ENCODE assay signal across 18 cellular contexts in the genomic region with DNA sequence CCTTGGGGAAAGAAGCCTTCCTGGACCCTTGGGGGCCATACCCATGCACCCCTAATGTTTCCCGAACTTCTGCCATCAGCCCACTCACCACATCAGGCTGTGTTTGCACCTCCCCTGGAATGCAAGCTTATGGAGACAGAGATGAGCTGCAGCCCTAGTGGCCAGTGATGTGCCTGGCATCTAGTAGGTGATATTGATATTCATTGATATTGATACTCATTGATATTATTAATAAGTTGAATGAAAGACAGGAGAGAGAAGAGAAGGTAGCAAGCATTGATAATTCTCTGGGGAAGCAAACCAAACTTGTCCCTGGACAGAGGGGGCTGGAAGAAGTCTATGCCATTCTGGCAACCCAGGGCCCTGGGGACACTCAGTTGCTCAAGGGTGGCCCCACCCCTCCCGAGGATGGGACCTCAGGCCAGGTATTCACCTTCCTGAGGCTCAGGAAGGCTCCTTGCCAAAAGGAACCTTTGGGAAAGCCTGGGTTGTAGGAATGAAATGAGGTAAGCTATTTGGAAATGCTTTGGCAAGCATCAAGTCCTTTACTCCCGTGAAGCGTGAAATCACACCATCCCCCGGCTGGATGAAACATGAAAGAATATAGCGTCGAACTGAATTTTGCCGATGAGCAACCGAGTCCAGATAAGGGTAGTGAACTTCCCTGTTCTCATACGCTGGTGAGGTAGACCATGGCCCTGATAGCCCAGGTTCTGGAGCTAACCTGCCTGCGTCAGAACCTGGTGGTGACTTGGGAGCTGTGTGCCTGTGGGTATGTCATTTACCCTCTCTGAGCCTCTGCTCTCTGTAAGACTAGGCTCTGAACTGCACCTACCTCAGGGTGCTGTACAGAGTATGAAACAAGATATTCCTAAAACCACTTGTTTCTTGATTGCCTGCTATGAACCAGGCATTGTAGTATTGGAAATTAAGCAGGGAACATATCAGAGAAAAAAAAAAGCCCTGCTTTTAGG.
DNase-seq lines count a peak whose midpoint lies in the region; TF ChIP-seq lines count a peak whose summit lies in the region.
"Had no signal": no experiment of that assay in that cellular context is flagged by ENCODE, and none has a peak within 500 bp of the region (broad histone marks: within the 10 kb centered on the region; RNA-seq: fewer than 3 reads in every experiment).

No MANE protein-coding gene starts in this region.

- no peak overlapping the region for H4K91ac ChIP-seq in neuronal stem cell (ENCODE audit: low read depth, low read length, poor library complexity)

- peaks cover under 1% of the 10 kb centered on the region for H3K9me3 Mint-ChIP-seq in endodermal cell

- no peak overlapping the region for H2BK5ac ChIP-seq in neuronal stem cell (ENCODE audit: low read length)

- peak overlapping the region; percentile 48 for H3K4me2 ChIP-seq in OCI-LY1 (ENCODE audit: low read length)
- no peak overlapping the region for H3K4me2 ChIP-seq in neuronal stem cell (ENCODE audit: insufficient read depth, low read length, poor library complexity, severe bottlenecking)

- no peak overlapping the region for H3K4ac ChIP-seq in neuronal stem cell (ENCODE audit: low read length)

- H3K9me2 ChIP-seq in OCI-LY1 (ENCODE audit: low read depth, low read length) = no peaks in the 10 kb centered on the region

- H3K27me3 Mint-ChIP-seq in endodermal cell (ENCODE audit: insufficient read depth) = no peaks in the 10 kb centered on the region

- H3K4me3 Mint-ChIP-seq in endodermal cell = no peak overlapping the region

- peaks cover 65% of the 10 kb centered on the region for H3K4me1 ChIP-seq in OCI-LY1 (ENCODE audit: insufficient read depth, low read length, severe bottlenecking)
- no peaks in the 10 kb centered on the region for H3K4me1 ChIP-seq in endodermal cell (ENCODE audit: control insufficient read depth, insufficient read depth, low read length)
- H3K4me1 ChIP-seq in neuronal stem cell (ENCODE audit: control insufficient read depth in 2 of 2, insufficient read depth in 1 of 2, low read depth in 1 of 2, low read length in 2 of 2) = peaks cover 14 to 18% of the 10 kb centered on the region in 2 donors
- H3K4me1 ChIP-seq: ascending aorta had no signal

- DNase-seq in endodermal cell = no peak
- DNase-seq in neuronal stem cell (ENCODE audit: low spot score) = no peak
- no peak for DNase-seq in activated CD8-positive, alpha-beta memory T cell treated with anti-CD3 and anti-CD28 coated beads, Interleukin-2, amount 50 U/mL, for 48 hours
- DNase-seq in NOMO-1 treated with DMSO at 0.1 percent for 48 hours (lab: John Stamatoyannopoulos, UW; ENCODE audit: unreplicated experiment) = no peak
- no peak for DNase-seq in NCI-H187 treated with DMSO at 0.1 percent for 48 hours (lab: John Stamatoyannopoulos, UW)
- DNase-seq in activated naive CD4-positive, alpha-beta T cell treated with Interleukin-2 at 50 U/mL for 16 hours = no peak
- DNase-seq: DND-41; effector memory CD4-positive, alpha-beta T cell; foreskin fibroblast; NCI-H187; Right ventricle myocardium superior; stimulated activated CD4-positive, alpha-beta T cell treated with anti-CD3 and anti-CD28 coated beads, Interleukin-12 subunit alpha, Interleukin-12 subunit beta, amount 100 ng/mL, for 4 hours; T-helper 9 cell had no signal

- H3K14ac ChIP-seq in neuronal stem cell (ENCODE audit: low read length) = no peak overlapping the region

- H3K36me3 ChIP-seq in OCI-LY1 (ENCODE audit: insufficient read depth, low read length) (peaks cover 23% of the 10 kb centered on the region), endodermal cell (ENCODE audit: control insufficient read depth, insufficient read depth, low read length) (no peaks in the 10 kb centered on the region), neuronal stem cell (replicated peaks in 1 of 2; ENCODE audit: control insufficient read depth in 2 of 2, insufficient read depth in 2 of 2, low read length in 2 of 2) (no peaks in the 10 kb centered on the region)
- H3K36me3 ChIP-seq: ascending aorta had no signal

- no peak overlapping the region for H2AK5ac ChIP-seq in neuronal stem cell (ENCODE audit: low read depth, low read length)

- H3K4me3 ChIP-seq in OCI-LY1 (ENCODE audit: low read depth, low read length, poor library complexity, severe bottlenecking) (peak overlapping the region; percentile 52), endodermal cell (ENCODE audit: low read length) (no peak overlapping the region), neuronal stem cell (ENCODE audit: low read length in 2 of 2) (no peak overlapping the region)
- H3K4me3 ChIP-seq: ascending aorta, GM12878 had no signal

- H2BK15ac ChIP-seq in neuronal stem cell (ENCODE audit: low read length) = no peak overlapping the region

- no peak overlapping the region for H3K23ac ChIP-seq in neuronal stem cell (ENCODE audit: low read depth, low read length, poor library complexity)

- no peak overlapping the region for H4K8ac ChIP-seq in neuronal stem cell (ENCODE audit: low read depth, low read length)

- peak overlapping the region; percentile 97 for H3K27ac ChIP-seq in OCI-LY1 (ENCODE audit: low read depth, low read length, poor library complexity, severe bottlenecking)
- peak overlapping the region; percentile 85 for H3K27ac ChIP-seq in endodermal cell (ENCODE audit: low read depth, low read length)
- no peak overlapping the region for H3K27ac ChIP-seq in neuronal stem cell (replicated peaks; ENCODE audit: low read length)
- H3K27ac ChIP-seq: ascending aorta, HL-60 had no signal

- H3K79me1 ChIP-seq in neuronal stem cell (ENCODE audit: low read depth, low read length) = no peaks in the 10 kb centered on the region

- H3F3A ChIP-seq in OCI-LY1 (ENCODE audit: insufficient read depth, low read length) = no peaks in the 10 kb centered on the region

- no peaks in the 10 kb centered on the region for H4K20me1 ChIP-seq in OCI-LY1 (ENCODE audit: insufficient read depth, low read length)

- H3K27me3 ChIP-seq in OCI-LY1 (ENCODE audit: insufficient read depth, low read length) (no peaks in the 10 kb centered on the region), endodermal cell (ENCODE audit: control insufficient read depth, insufficient read depth, low read length, poor library complexity, severe bottlenecking) (no peaks in the 10 kb centered on the region), neuronal stem cell (ENCODE audit: control insufficient read depth in 3 of 3, insufficient read depth in 3 of 3, low read depth in 1 of 3, low read length in 3 of 3) (peaks cover 0 to 2% (median 0%) of the 10 kb centered on the region in 3 experiments)
- H3K27me3 ChIP-seq: ascending aorta had no signal

- no peaks in the 10 kb centered on the region for H3K4me1 Mint-ChIP-seq in endodermal cell

- H3K18ac ChIP-seq in neuronal stem cell (ENCODE audit: low read length) = peak overlapping the region; percentile 42

- no peak overlapping the region for H2BK120ac ChIP-seq in neuronal stem cell (ENCODE audit: low read depth, low read length)

- H2AFZ ChIP-seq in OCI-LY1 (ENCODE audit: low read length) (no peak overlapping the region), neuronal stem cell (ENCODE audit: low read length) (no peak overlapping the region)

- TF ChIP-seq CTCF in GM12873 (IDR thresholded peaks at IDR 0.05; ENCODE audit: insufficient read depth, low read depth, low read length, missing control alignments) (peak; percentile 31), OCI-LY1 (IDR thresholded peaks at IDR 0.05; ENCODE audit: low read length) (peak; percentile 41; the same call in 1 of the 2 replicates), endodermal cell (conservative IDR thresholded peaks at IDR 0.05) (peak; percentile 66)

- no peaks in the 10 kb centered on the region for H3K79me2 ChIP-seq in OCI-LY1 (ENCODE audit: insufficient read depth, low read length)

- no peak overlapping the region for H2BK12ac ChIP-seq in neuronal stem cell (ENCODE audit: low read length)

- H3K27ac Mint-ChIP-seq in endodermal cell = peak overlapping the region; percentile 62

- WGBS in endodermal cell (ENCODE audit: insufficient coverage in 1 of 2, insufficient read length in 1 of 2), 2 experiments = 83 to 92% methylated on average over 9 to 11 of the region's 11 CpGs
- no CpG with 5 or more reads among the region's 11 CpGs for WGBS in neuronal stem cell (ENCODE audit: extremely low coverage in 2 of 2, insufficient read length in 2 of 2, insufficient replicate concordance in 1 of 2), 2 donors

- peaks cover 3% of the 10 kb centered on the region; the same call in 1 of the 2 replicates for H3K9me3 ChIP-seq in OCI-LY1 (ENCODE audit: low read length)
- peaks cover 5% of the 10 kb centered on the region for H3K9me3 ChIP-seq in endodermal cell (ENCODE audit: control insufficient read depth, low read length)
- no peaks in the 10 kb centered on the region for H3K9me3 ChIP-seq in neuronal stem cell (replicated peaks in 1 of 2; ENCODE audit: control insufficient read depth in 2 of 2, insufficient read depth in 1 of 2, low read depth in 1 of 2, low read length in 2 of 2)

- H3K36me3 Mint-ChIP-seq in endodermal cell (ENCODE audit: low read depth) = peaks cover 33% of the 10 kb centered on the region

- H3K9ac ChIP-seq in OCI-LY1 (ENCODE audit: low read length) (peak overlapping the region; percentile 59; the same call in 1 of the 2 replicates), endodermal cell (ENCODE audit: extremely low read depth, low read length, poor library complexity, severe bottlenecking) (no peak overlapping the region), neuronal stem cell (ENCODE audit: low read depth, low read length, poor library complexity) (peak overlapping the region; percentile 0)
